ENCODE assay signal across 32 cellular contexts in genomic region chr2:144963031-144963430, GRCh38.
"Had no signal": no experiment of that assay in that cellular context is flagged by ENCODE, and none has a peak within 500 bp of the region (broad histone marks: within the 10 kb centered on the region; RNA-seq: fewer than 3 reads in every experiment).

No MANE protein-coding gene starts in this region.

- ATAC-seq: naive thymus-derived CD4-positive, alpha-beta T cell; natural killer cell; psoas muscle; right cardiac atrium; sciatic nerve; stimulated activated memory B cell treated with anti-CD40 and anti-IgM and Interleukin-4, amounts not matched to agents 10 μg/mL and 1 μg/mL and 100 μg/mL, for 72 hours; stimulated activated naive CD8-positive, alpha-beta T cell treated with anti-CD3 and anti-CD28 coated beads, Interleukin-15, amount 100 ng/mL, for 72 hours; stimulated activated naive CD8-positive, alpha-beta T cell treated with anti-CD3 and anti-CD28 coated beads, Interleukin-15, Interleukin-2, amounts not matched to agents 100 U/mL and 50 U/mL, for 24 hours had no signal

- FAIRE-seq: urothelium cell line had no signal

- H3K4me3 ChIP-seq: neural progenitor cell, ovary, psoas muscle, skin epidermis, smooth muscle cell, spleen, suprapubic skin, testis, tibial artery, transverse colon, upper lobe of left lung, vagina had no signal

- H3K9me3 ChIP-seq: ovary, psoas muscle, testis, tibial artery, transverse colon, vagina had no signal

- H3K79me2 ChIP-seq: parathyroid adenoma had no signal

- H3K36me3 Mint-ChIP-seq: naive thymus-derived CD4-positive, alpha-beta T cell; stimulated activated memory B cell treated with anti-CD40 and anti-IgM and Interleukin-4, amounts not matched to agents 10 μg/mL and 1 μg/mL and 100 μg/mL, for 72 hours had no signal

- H3K4me3 Mint-ChIP-seq: naive thymus-derived CD4-positive, alpha-beta T cell; natural killer cell; nephron progenitor cell; neural progenitor cell; stimulated activated memory B cell treated with anti-CD40 and anti-IgM and Interleukin-4, amounts not matched to agents 10 μg/mL and 1 μg/mL and 100 μg/mL, for 72 hours; stimulated activated naive CD8-positive, alpha-beta T cell treated with anti-CD3 and anti-CD28 coated beads, Interleukin-15, amount 100 ng/mL, for 72 hours had no signal

- H3K27ac ChIP-seq: neural progenitor cell, ovary, parathyroid adenoma, psoas muscle, skin epidermis, spleen, suprapubic skin, testis, tibial artery, transverse colon, upper lobe of left lung, vagina had no signal

- DNase-seq: naive thymus-derived CD4-positive, alpha-beta T cell; natural killer cell; nephron progenitor cell; occipital lobe; ovary; posterior cingulate gyrus; psoas muscle; right cardiac atrium; spleen; stimulated activated CD4-positive, alpha-beta T cell treated with anti-CD3 and anti-CD28 coated beads, Interleukin-12 subunit alpha, Interleukin-12 subunit beta, amount 100 ng/mL, for 4 hours; stimulated activated CD4-positive, alpha-beta T cell treated with anti-CD3 and anti-CD28 coated beads, Interleukin-1b, Interleukin-23, amount 100 ng/mL, for 48 hours; stimulated activated CD4-positive, alpha-beta T cell treated with anti-CD3 and anti-CD28 coated beads, Interleukin-4, amount 100 ng/mL, for 1 hour; stimulated activated CD4-positive, alpha-beta T cell treated with anti-CD3 and anti-CD28 coated beads, Interleukin-4, amount 100 ng/mL, for 4 hours; stimulated activated CD8-positive, alpha-beta memory T cell treated with anti-CD3 and anti-CD28 coated beads, Interleukin-4, amount 100 ng/mL, for 48 hours; stimulated activated naive CD4-positive, alpha-beta T cell; stimulated activated naive CD8-positive, alpha-beta T cell treated with anti-CD3 and anti-CD28 coated beads, Interleukin-15, amount 100 ng/mL, for 72 hours; stimulated activated naive CD8-positive, alpha-beta T cell treated with anti-CD3 and anti-CD28 coated beads, Interleukin-15, Interleukin-2, amounts not matched to agents 100 U/mL and 50 U/mL, for 24 hours; substantia nigra; testis; tibial artery; transverse colon; upper lobe of left lung had no signal

- H2AFZ ChIP-seq: neural progenitor cell, parathyroid adenoma had no signal

- H3K27me3 ChIP-seq: neural progenitor cell, ovary, spleen, suprapubic skin, testis, tibial artery, transverse colon, upper lobe of left lung, vagina had no signal

- H3K4me1 ChIP-seq: neural progenitor cell, parathyroid adenoma, psoas muscle, spleen, suprapubic skin, testis, transverse colon, upper lobe of left lung, vagina had no signal

- H3K36me3 ChIP-seq: neural progenitor cell, ovary, spleen, suprapubic skin, tibial artery, transverse colon, upper lobe of left lung, vagina had no signal

- H3K4me1 Mint-ChIP-seq: naive thymus-derived CD4-positive, alpha-beta T cell; natural killer cell; nephron progenitor cell; neural progenitor cell; stimulated activated memory B cell treated with anti-CD40 and anti-IgM and Interleukin-4, amounts not matched to agents 10 μg/mL and 1 μg/mL and 100 μg/mL, for 72 hours; stimulated activated naive CD8-positive, alpha-beta T cell treated with anti-CD3 and anti-CD28 coated beads, Interleukin-15, amount 100 ng/mL, for 72 hours had no signal

- H3K27me3 Mint-ChIP-seq: naive thymus-derived CD4-positive, alpha-beta T cell; progenitor cell of endocrine pancreas; stimulated activated memory B cell treated with anti-CD40 and anti-IgM and Interleukin-4, amounts not matched to agents 10 μg/mL and 1 μg/mL and 100 μg/mL, for 72 hours had no signal

- H3K4me2 ChIP-seq: neural progenitor cell, smooth muscle cell had no signal

- H3K27ac Mint-ChIP-seq: naive thymus-derived CD4-positive, alpha-beta T cell; natural killer cell; nephron progenitor cell; neural progenitor cell; progenitor cell of endocrine pancreas; stimulated activated memory B cell treated with anti-CD40 and anti-IgM and Interleukin-4, amounts not matched to agents 10 μg/mL and 1 μg/mL and 100 μg/mL, for 72 hours; stimulated activated naive CD8-positive, alpha-beta T cell treated with anti-CD3 and anti-CD28 coated beads, Interleukin-15, amount 100 ng/mL, for 72 hours had no signal

- H3K9ac ChIP-seq: neural progenitor cell, parathyroid adenoma had no signal
